Comparison of ENCODE assay signal across 30 cellular contexts in the genomic region with DNA sequence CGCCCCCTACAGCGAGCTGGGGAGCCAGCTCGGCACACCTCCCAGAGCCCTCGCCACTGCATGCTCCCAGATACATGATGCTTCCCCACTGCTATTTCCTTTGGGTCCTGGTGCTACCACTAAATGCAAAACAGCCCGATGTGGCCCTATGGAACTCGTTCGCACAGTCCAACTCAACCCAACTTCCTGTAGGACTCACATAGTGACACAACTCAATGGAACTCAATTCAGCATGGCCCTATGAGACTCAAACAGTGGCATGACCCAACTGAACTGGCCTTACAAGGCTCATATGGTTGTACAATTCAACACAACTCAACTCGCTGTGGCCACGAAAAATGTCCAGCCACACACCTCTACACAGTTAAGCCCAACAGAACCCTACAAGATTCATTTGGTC. TPM values are rescaled to one million over a fixed set of nuclear protein-coding genes. Genes with fewer than 3 reads are reported as not detected.
"Had no signal": no experiment of that assay in that cellular context is flagged by ENCODE, and none has a peak within 500 bp of the region (broad histone marks: within the 10 kb centered on the region; RNA-seq: fewer than 3 reads in every experiment).

No MANE protein-coding gene starts in this region.

- H3K4me1 ChIP-seq: right lobe of liver had no signal

- H3K9me3 ChIP-seq: heart right ventricle, mucosa of descending colon, ovary, right lobe of liver, stomach, thoracic aorta had no signal

- DNase-seq: effector CD4-positive, alpha-beta T cell; endodermal cell; foreskin melanocyte; heart right ventricle; hypothalamus; mammary epithelial cell; mucosa of descending colon; naive thymus-derived CD8-positive, alpha-beta T cell; ovary; right lobe of liver; spleen; stimulated activated CD4-positive, alpha-beta T cell treated with anti-CD3 and anti-CD28 coated beads, Interleukin-15, amount 100 ng/mL, for 24 hours; stimulated activated CD4-positive, alpha-beta T cell treated with anti-CD3 and anti-CD28 coated beads, Interleukin-1b, Interleukin-23, amount 100 ng/mL, for 48 hours; stimulated activated CD4-positive, alpha-beta T cell treated with anti-CD3 and anti-CD28 coated beads, Interleukin-4, amount 100 ng/mL, for 24 hours; stimulated activated naive CD4-positive, alpha-beta T cell; stomach; substantia nigra; trophoblast cell had no signal

- H3K27ac ChIP-seq: coronary artery, heart right ventricle, ovary, right lobe of liver, spleen, stomach, thoracic aorta had no signal

- FAIRE-seq: islet of Langerhans had no signal

- H3K4me3 ChIP-seq: coronary artery, heart right ventricle, mucosa of descending colon, ovary, right lobe of liver, spleen, stomach, thoracic aorta had no signal

- H3K36me3 ChIP-seq: heart right ventricle, ovary, right lobe of liver, spleen, stomach, thoracic aorta had no signal

- H3K4me3 Mint-ChIP-seq: endodermal cell; naive thymus-derived CD8-positive, alpha-beta T cell had no signal

- H3K27ac Mint-ChIP-seq: endodermal cell, progenitor cell of endocrine pancreas had no signal

- ATAC-seq: heart right ventricle; left lobe of liver; mucosa of descending colon; naive thymus-derived CD8-positive, alpha-beta T cell; right lobe of liver had no signal

RNA-seq across cellular contexts. Expression of a gene that starts 3.5 kb away (rescaled TPM):
- total RNA-seq: dermis microvascular lymphatic vessel endothelial cell; left lobe of liver; mesenteric fat pad; mucosa of descending colon; naive thymus-derived CD8-positive, alpha-beta T cell; ovary; progenitor cell of endocrine pancreas; renal cortical epithelial cell; right lobe of liver; spleen; stomach; thoracic aorta; urinary bladder had no signal
- polyA plus RNA-seq: mammary epithelial cell; naive thymus-derived CD8-positive, alpha-beta T cell; neural cell; ovary; stomach; urinary bladder had no signal

RNA-seq across cellular contexts. Expression of a gene that starts 4.4 kb away (rescaled TPM):
- total RNA-seq: dermis microvascular lymphatic vessel endothelial cell; left lobe of liver; mesenteric fat pad; mucosa of descending colon; naive thymus-derived CD8-positive, alpha-beta T cell; right lobe of liver; spleen; stomach; thoracic aorta had no signal
- polyA plus RNA-seq: naive thymus-derived CD8-positive, alpha-beta T cell; neural cell; spleen had no signal

RNA-seq across cellular contexts. Expression of a gene that starts 11.5 kb away (rescaled TPM):
- total RNA-seq: heart right ventricle; left lobe of liver; mesenteric fat pad; mucosa of descending colon; naive thymus-derived CD8-positive, alpha-beta T cell; ovary; right lobe of liver; spleen; stomach; thoracic aorta; urinary bladder had no signal
- polyA plus RNA-seq: naive thymus-derived CD8-positive, alpha-beta T cell; neural cell had no signal

RNA-seq across cellular contexts. Expression of a gene that starts 20.1 kb away (rescaled TPM):
- total RNA-seq: dermis microvascular lymphatic vessel endothelial cell; endodermal cell; heart right ventricle; left lobe of liver; lower leg skin; mammary epithelial cell; mesenteric fat pad; mucosa of descending colon; naive thymus-derived CD8-positive, alpha-beta T cell; progenitor cell of endocrine pancreas; renal cortical epithelial cell; right lobe of liver; spleen; stomach; thoracic aorta; urinary bladder had no signal
- polyA plus RNA-seq: esophagus; heart right ventricle; mammary epithelial cell; naive thymus-derived CD8-positive, alpha-beta T cell; neural cell; ovary; spleen; stomach; urinary bladder had no signal
